In genomic region chr7:1361016-1361755, GRCh38 we compare ENCODE assay signal across 22 cellular contexts.
"Had no signal": no experiment of that assay in that cellular context is flagged by ENCODE, and none has a peak within 500 bp of the region (broad histone marks: within the 10 kb centered on the region; RNA-seq: fewer than 3 reads in every experiment).

No MANE protein-coding gene starts in this region.

- H3K9me3 Mint-ChIP-seq: activated naive CD4-positive, alpha-beta T cell treated with anti-CD3 and anti-CD28 coated beads, Interleukin-2, amount 50 U/mL, for 72 hours; activated T-cell treated with anti-CD3 and anti-CD28 coated beads, Interleukin-2, amount 50 U/mL, for 24 hours; activated T-helper 17 cell treated with anti-CD3 and anti-CD28 coated beads, Interleukin-2, amount 50 U/mL, for 72 hours; neural crest cell; stimulated activated naive CD8-positive, alpha-beta T cell treated with anti-CD3 and anti-CD28 coated beads, Interleukin-15, Interleukin-2, amounts not matched to agents 100 ng/mL and 50 ng/mL, for 24 hours; WTC11 had no signal

- H3K27me3 ChIP-seq: ascending aorta, thyroid gland had no signal

- H3K36me3 Mint-ChIP-seq: WTC11 had no signal

- DNase-seq: activated CD4-positive, alpha-beta T cell treated with anti-CD3 and anti-CD28 coated beads for 36 hours; activated CD4-positive, alpha-beta T cell treated with anti-CD3 and anti-CD28 coated beads, Interleukin-2, amount 50 U/mL, for 4 hours; activated CD8-positive, alpha-beta memory T cell treated with anti-CD3 and anti-CD28 coated beads for 24 hours; activated T-cell treated with anti-CD3 and anti-CD28 coated beads, Interleukin-2, amount 50 U/mL, for 24 hours; brain microvascular endothelial cell; central memory CD4-positive, alpha-beta T cell; effector memory CD4-positive, alpha-beta T cell; foreskin keratinocyte; mesendoderm; retina; stimulated activated CD4-positive, alpha-beta T cell treated with anti-CD3 and anti-CD28 coated beads, Interleukin-12 subunit alpha, Interleukin-12 subunit beta, amount 100 ng/mL, for 4 hours; substantia nigra; T1000; thyroid gland had no signal

- H3K27ac ChIP-seq: ascending aorta, brain microvascular endothelial cell, foreskin keratinocyte, thyroid gland had no signal

- H3K9me3 ChIP-seq: ascending aorta, thyroid gland had no signal

- H3K4me3 ChIP-seq: ascending aorta, mucosa of descending colon, thyroid gland had no signal

- H3K4me1 Mint-ChIP-seq: activated CD4-positive, alpha-beta T cell treated with anti-CD3 and anti-CD28 coated beads for 36 hours; activated T-helper 17 cell treated with anti-CD3 and anti-CD28 coated beads, Interleukin-2, amount 50 U/mL, for 72 hours; neural crest cell; WTC11 had no signal

- H3K4me1 ChIP-seq: ascending aorta, foreskin keratinocyte, thyroid gland had no signal

- ATAC-seq: activated CD4-positive, alpha-beta T cell treated with anti-CD3 and anti-CD28 coated beads for 36 hours; activated naive CD4-positive, alpha-beta T cell treated with anti-CD3 and anti-CD28 coated beads, Interleukin-2, amount 50 U/mL, for 72 hours; activated T-helper 17 cell treated with anti-CD3 and anti-CD28 coated beads, Interleukin-2, amount 50 U/mL, for 72 hours; foreskin keratinocyte; mucosa of descending colon; WTC11 had no signal

- H3K27ac Mint-ChIP-seq: activated CD4-positive, alpha-beta T cell treated with anti-CD3 and anti-CD28 coated beads for 36 hours; activated naive CD4-positive, alpha-beta T cell treated with anti-CD3 and anti-CD28 coated beads, Interleukin-2, amount 50 U/mL, for 72 hours; activated T-cell treated with anti-CD3 and anti-CD28 coated beads, Interleukin-2, amount 50 U/mL, for 24 hours; activated T-helper 17 cell treated with anti-CD3 and anti-CD28 coated beads, Interleukin-2, amount 50 U/mL, for 72 hours; stimulated activated naive CD8-positive, alpha-beta T cell treated with anti-CD3 and anti-CD28 coated beads, Interleukin-15, Interleukin-2, amounts not matched to agents 100 ng/mL and 50 ng/mL, for 24 hours; T-helper 1 cell treated with Interleukin-12 subunit alpha and Interleukin-12 subunit beta and Interleukin-4 antibody, amounts not matched to agents 30 μg/mL and 1 μg/mL, for 36 hours; WTC11 had no signal

- H3K4me3 Mint-ChIP-seq: activated CD4-positive, alpha-beta T cell treated with anti-CD3 and anti-CD28 coated beads for 36 hours; activated T-cell treated with anti-CD3 and anti-CD28 coated beads, Interleukin-2, amount 50 U/mL, for 24 hours; activated T-helper 17 cell treated with anti-CD3 and anti-CD28 coated beads, Interleukin-2, amount 50 U/mL, for 72 hours; neural crest cell; stimulated activated naive CD8-positive, alpha-beta T cell treated with anti-CD3 and anti-CD28 coated beads, Interleukin-15, Interleukin-2, amounts not matched to agents 100 ng/mL and 50 ng/mL, for 24 hours; T-helper 1 cell treated with Interleukin-12 subunit alpha and Interleukin-12 subunit beta and Interleukin-4 antibody, amounts not matched to agents 30 μg/mL and 1 μg/mL, for 36 hours; WTC11 had no signal

- H3K36me3 ChIP-seq: ascending aorta, brain microvascular endothelial cell, thyroid gland had no signal
